In the genomic region with DNA sequence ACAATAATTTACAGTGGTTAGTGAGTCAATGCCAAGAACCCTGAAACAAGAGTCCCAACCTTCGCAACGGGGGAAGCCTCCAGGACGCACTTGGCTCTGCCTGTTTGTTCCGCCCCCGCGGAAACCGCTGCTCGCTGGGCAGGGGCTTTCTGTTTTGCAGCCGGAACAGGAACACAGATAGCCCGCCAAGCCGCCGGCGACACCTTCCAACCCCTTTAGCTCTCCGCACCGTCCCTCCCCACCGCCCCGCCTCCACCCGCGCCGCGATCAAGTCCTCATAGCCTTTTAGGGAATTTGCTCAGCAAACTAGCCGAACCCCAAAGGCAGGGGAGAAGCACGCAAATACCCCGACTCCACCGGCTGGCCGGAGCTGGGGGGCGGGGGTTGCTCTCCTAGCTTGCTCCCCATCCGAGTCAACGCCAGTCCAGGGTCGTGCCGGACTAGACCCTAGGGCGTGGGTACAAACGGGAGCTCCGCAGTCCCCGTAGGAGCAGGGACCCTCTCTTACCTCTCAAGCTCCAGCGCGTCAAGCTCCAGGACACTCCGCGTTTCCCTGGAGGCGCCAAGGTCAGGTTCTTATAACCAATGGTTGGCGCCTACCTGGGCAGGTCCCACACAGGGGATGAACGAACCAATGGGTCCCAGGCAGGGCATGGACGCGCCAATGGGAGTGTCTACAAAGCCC, we compare ENCODE assay signal across 1 cellular context.
TF ChIP-seq lines count a peak whose summit lies in the region.

A gene with protein sequence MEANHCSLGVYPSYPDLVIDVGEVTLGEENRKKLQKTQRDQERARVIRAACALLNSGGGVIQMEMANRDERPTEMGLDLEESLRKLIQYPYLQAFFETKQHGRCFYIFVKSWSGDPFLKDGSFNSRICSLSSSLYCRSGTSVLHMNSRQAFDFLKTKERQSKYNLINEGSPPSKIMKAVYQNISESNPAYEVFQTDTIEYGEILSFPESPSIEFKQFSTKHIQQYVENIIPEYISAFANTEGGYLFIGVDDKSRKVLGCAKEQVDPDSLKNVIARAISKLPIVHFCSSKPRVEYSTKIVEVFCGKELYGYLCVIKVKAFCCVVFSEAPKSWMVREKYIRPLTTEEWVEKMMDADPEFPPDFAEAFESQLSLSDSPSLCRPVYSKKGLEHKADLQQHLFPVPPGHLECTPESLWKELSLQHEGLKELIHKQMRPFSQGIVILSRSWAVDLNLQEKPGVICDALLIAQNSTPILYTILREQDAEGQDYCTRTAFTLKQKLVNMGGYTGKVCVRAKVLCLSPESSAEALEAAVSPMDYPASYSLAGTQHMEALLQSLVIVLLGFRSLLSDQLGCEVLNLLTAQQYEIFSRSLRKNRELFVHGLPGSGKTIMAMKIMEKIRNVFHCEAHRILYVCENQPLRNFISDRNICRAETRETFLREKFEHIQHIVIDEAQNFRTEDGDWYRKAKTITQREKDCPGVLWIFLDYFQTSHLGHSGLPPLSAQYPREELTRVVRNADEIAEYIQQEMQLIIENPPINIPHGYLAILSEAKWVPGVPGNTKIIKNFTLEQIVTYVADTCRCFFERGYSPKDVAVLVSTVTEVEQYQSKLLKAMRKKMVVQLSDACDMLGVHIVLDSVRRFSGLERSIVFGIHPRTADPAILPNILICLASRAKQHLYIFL (minus strand): TSS at position 553 of the 685 bp plus-strand sequence. CDS start 3,086 bp downstream, outside the sequence.

TF ChIP-seq in HEK293, 187 proteins besides CTCF, POLR2A, EP300 and RAD21 (continued from another document):
- TF ChIP-seq, protein P1, sequence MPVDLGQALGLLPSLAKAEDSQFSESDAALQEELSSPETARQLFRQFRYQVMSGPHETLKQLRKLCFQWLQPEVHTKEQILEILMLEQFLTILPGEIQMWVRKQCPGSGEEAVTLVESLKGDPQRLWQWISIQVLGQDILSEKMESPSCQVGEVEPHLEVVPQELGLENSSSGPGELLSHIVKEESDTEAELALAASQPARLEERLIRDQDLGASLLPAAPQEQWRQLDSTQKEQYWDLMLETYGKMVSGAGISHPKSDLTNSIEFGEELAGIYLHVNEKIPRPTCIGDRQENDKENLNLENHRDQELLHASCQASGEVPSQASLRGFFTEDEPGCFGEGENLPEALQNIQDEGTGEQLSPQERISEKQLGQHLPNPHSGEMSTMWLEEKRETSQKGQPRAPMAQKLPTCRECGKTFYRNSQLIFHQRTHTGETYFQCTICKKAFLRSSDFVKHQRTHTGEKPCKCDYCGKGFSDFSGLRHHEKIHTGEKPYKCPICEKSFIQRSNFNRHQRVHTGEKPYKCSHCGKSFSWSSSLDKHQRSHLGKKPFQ (tag by site-specific recombination; IDR thresholded peaks at IDR 0.05): no peak
- TF ChIP-seq ZBTB48 (tag by site-specific recombination; IDR thresholded peaks at IDR 0.05): peak; percentile 58; the same call in 1 of the 2 replicates
- TF ChIP-seq, protein P2, sequence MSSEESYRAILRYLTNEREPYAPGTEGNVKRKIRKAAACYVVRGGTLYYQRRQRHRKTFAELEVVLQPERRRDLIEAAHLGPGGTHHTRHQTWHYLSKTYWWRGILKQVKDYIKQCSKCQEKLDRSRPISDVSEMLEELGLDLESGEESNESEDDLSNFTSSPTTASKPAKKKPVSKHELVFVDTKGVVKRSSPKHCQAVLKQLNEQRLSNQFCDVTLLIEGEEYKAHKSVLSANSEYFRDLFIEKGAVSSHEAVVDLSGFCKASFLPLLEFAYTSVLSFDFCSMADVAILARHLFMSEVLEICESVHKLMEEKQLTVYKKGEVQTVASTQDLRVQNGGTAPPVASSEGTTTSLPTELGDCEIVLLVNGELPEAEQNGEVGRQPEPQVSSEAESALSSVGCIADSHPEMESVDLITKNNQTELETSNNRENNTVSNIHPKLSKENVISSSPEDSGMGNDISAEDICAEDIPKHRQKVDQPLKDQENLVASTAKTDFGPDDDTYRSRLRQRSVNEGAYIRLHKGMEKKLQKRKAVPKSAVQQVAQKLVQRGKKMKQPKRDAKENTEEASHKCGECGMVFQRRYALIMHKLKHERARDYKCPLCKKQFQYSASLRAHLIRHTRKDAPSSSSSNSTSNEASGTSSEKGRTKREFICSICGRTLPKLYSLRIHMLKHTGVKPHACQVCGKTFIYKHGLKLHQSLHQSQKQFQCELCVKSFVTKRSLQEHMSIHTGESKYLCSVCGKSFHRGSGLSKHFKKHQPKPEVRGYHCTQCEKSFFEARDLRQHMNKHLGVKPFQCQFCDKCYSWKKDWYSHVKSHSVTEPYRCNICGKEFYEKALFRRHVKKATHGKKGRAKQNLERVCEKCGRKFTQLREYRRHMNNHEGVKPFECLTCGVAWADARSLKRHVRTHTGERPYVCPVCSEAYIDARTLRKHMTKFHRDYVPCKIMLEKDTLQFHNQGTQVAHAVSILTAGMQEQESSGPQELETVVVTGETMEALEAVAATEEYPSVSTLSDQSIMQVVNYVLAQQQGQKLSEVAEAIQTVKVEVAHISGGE (tag by site-specific recombination; conservative IDR thresholded peaks at IDR 0.05; ENCODE audit: low read depth): peak; percentile 76
- TF ChIP-seq ZNF404 (tag by site-specific recombination; IDR thresholded peaks at IDR 0.05): no peak
- TF ChIP-seq HOXA7 (CRISPR knock-in tag; IDR thresholded peaks at IDR 0.05; ENCODE audit: borderline replicate concordance): no peak
- no peak for TF ChIP-seq SP3 (tag by site-specific recombination; IDR thresholded peaks at IDR 0.05)
- no peak for TF ChIP-seq ZNF184 (tag by site-specific recombination; IDR thresholded peaks at IDR 0.05)
TF ChIP-seq in HEK293: peak in this region for 9.
